ENCODE assay signal across 11 cellular contexts in genomic region chr4:38184404-38184803, GRCh38.
DNase-seq lines count a peak whose midpoint lies in the region; ATAC-seq and TF ChIP-seq lines count a peak whose summit lies in the region.
"Had no signal": no experiment of that assay in that cellular context is flagged by ENCODE, and none has a peak within 500 bp of the region (broad histone marks: within the 10 kb centered on the region; RNA-seq: fewer than 3 reads in every experiment).

No MANE protein-coding gene starts in this region.

- no peaks in the 10 kb centered on the region for H3K27me3 ChIP-seq in GM23338 (ENCODE audit: insufficient read depth)

- H2AFZ ChIP-seq in GM23338, result no peak overlapping the region

- H3K27ac Mint-ChIP-seq in GM23338, result no peak overlapping the region
- H3K27ac Mint-ChIP-seq in activated T-helper 17 cell treated with anti-CD3 and anti-CD28 coated beads, Interleukin-2, amount 50 U/mL, for 72 hours, result no peak overlapping the region
- H3K27ac Mint-ChIP-seq: stimulated activated effector memory CD8-positive, alpha-beta T cell treated with anti-CD3 and anti-CD28 coated beads, Interleukin-12 subunit alpha, Interleukin-12 subunit beta, amount 100 ng/mL, for 72 hours had no signal

- ATAC-seq in GM23338 (no peak), HG02642 (IDR thresholded peaks at IDR 0.05; ENCODE audit: poor library complexity, unreplicated experiment) (no peak)
- ATAC-seq in activated T-helper 17 cell treated with anti-CD3 and anti-CD28 coated beads, Interleukin-2, amount 50 U/mL, for 72 hours (replicated peaks), result no peak
- ATAC-seq: stimulated activated effector memory CD8-positive, alpha-beta T cell treated with anti-CD3 and anti-CD28 coated beads, Interleukin-12 subunit alpha, Interleukin-12 subunit beta, amount 100 ng/mL, for 72 hours had no signal

- H4K20me1 ChIP-seq in GM23338 (replicated peaks; ENCODE audit: insufficient read depth), result no peaks in the 10 kb centered on the region

- H3K79me2 ChIP-seq in GM23338 (replicated peaks; ENCODE audit: insufficient read depth), result no peaks in the 10 kb centered on the region

- DNase-seq in AG09309 (ENCODE audit: low read depth) (no peak), GM23338 (ENCODE audit: low spot score) (peak; percentile 24), fibroblast of pulmonary artery (ENCODE audit: low read depth) (no peak), NCI-H748 treated with DMSO at 0.1 percent for 48 hours (lab: John Stamatoyannopoulos, UW) (no peak)
- no peak for DNase-seq in activated CD8-positive, alpha-beta memory T cell treated with anti-CD3 and anti-CD28 coated beads, Interleukin-2, amount 50 U/mL, for 48 hours
- DNase-seq: islet precursor cell; stimulated activated CD4-positive, alpha-beta T cell treated with anti-CD3 and anti-CD28 coated beads, Interleukin-2, amount 100 ng/mL, for 24 hours had no signal

- TF ChIP-seq CTCF in AG09309 (IDR thresholded peaks at IDR 0.05; ENCODE audit: control insufficient read depth, insufficient read depth, low read depth, low read length, missing control alignments), result peak; percentile 35
- TF ChIP-seq CTCF in GM23338 (conservative IDR thresholded peaks at IDR 0.05; ENCODE audit: low read depth in 2 of 2), result peak; percentile 40 to 51
- peak; percentile 31; the same call in 1 of the 2 replicates for TF ChIP-seq CTCF in VCaP (conservative IDR thresholded peaks at IDR 0.05)
- TF ChIP-seq CTCF in fibroblast of pulmonary artery (IDR thresholded peaks at IDR 0.05; ENCODE audit: low read length, missing control alignments), result peak; percentile 38

- H3K4me1 Mint-ChIP-seq in GM23338, result peaks cover 3% of the 10 kb centered on the region
- H3K4me1 Mint-ChIP-seq in activated T-helper 17 cell treated with anti-CD3 and anti-CD28 coated beads, Interleukin-2, amount 50 U/mL, for 72 hours, result peaks cover 5% of the 10 kb centered on the region

- no peak overlapping the region for H3K4me3 Mint-ChIP-seq in GM23338
- no peak overlapping the region for H3K4me3 Mint-ChIP-seq in activated T-helper 17 cell treated with anti-CD3 and anti-CD28 coated beads, Interleukin-2, amount 50 U/mL, for 72 hours
- H3K4me3 Mint-ChIP-seq: stimulated activated effector memory CD8-positive, alpha-beta T cell treated with anti-CD3 and anti-CD28 coated beads, Interleukin-12 subunit alpha, Interleukin-12 subunit beta, amount 100 ng/mL, for 72 hours had no signal

- peaks cover 33% of the 10 kb centered on the region for H3K9me3 Mint-ChIP-seq in GM23338
- H3K9me3 Mint-ChIP-seq in activated T-helper 17 cell treated with anti-CD3 and anti-CD28 coated beads, Interleukin-2, amount 50 U/mL, for 72 hours, result no peaks in the 10 kb centered on the region
- H3K9me3 Mint-ChIP-seq: stimulated activated effector memory CD8-positive, alpha-beta T cell treated with anti-CD3 and anti-CD28 coated beads, Interleukin-12 subunit alpha, Interleukin-12 subunit beta, amount 100 ng/mL, for 72 hours had no signal

- H3K4me1 ChIP-seq in GM23338 (ENCODE audit: insufficient read depth), result no peaks in the 10 kb centered on the region

- H3F3A ChIP-seq in GM23338 (replicated peaks; ENCODE audit: low read depth), result no peaks in the 10 kb centered on the region

- H3K36me3 Mint-ChIP-seq in GM23338 (ENCODE audit: low read depth), result peaks cover 31% of the 10 kb centered on the region
- H3K36me3 Mint-ChIP-seq in activated T-helper 17 cell treated with anti-CD3 and anti-CD28 coated beads, Interleukin-2, amount 50 U/mL, for 72 hours (ENCODE audit: low read depth), result no peaks in the 10 kb centered on the region
- H3K36me3 Mint-ChIP-seq: stimulated activated effector memory CD8-positive, alpha-beta T cell treated with anti-CD3 and anti-CD28 coated beads, Interleukin-12 subunit alpha, Interleukin-12 subunit beta, amount 100 ng/mL, for 72 hours had no signal

- H3K4me2 ChIP-seq in GM23338, result no peak overlapping the region

- no peaks in the 10 kb centered on the region for H3K27me3 Mint-ChIP-seq in GM23338 (ENCODE audit: insufficient read depth, low read depth, poor library complexity)
- H3K27me3 Mint-ChIP-seq in activated T-helper 17 cell treated with anti-CD3 and anti-CD28 coated beads, Interleukin-2, amount 50 U/mL, for 72 hours, result no peaks in the 10 kb centered on the region

- no peaks in the 10 kb centered on the region for H3K9me2 ChIP-seq in GM23338 (ENCODE audit: insufficient read depth)

- H3K36me3 ChIP-seq in GM23338 (ENCODE audit: insufficient read depth), result 0 out of 2 replicates have a peak, but pooled peaks cover 4% of the 10 kb centered on the region

- no peak overlapping the region for H3K27ac ChIP-seq in GM23338 (ENCODE audit: low read depth)
- no peak overlapping the region for H3K27ac ChIP-seq in VCaP

- H3K4me3 ChIP-seq in AG09309 (ENCODE audit: control insufficient read depth, low read depth, low read length) (no peak overlapping the region), GM23338 (no peak overlapping the region), fibroblast of pulmonary artery (replicated peaks; ENCODE audit: low read depth, low read length) (no peak overlapping the region)

TF ChIP-seq in GM23338, 12 proteins besides CTCF, POLR2A, EP300 and RAD21 (continues in another document):
- no peak for TF ChIP-seq NANOG (IDR thresholded peaks at IDR 0.05; ENCODE audit: borderline replicate concordance)
- no peak for TF ChIP-seq EZH2 (IDR thresholded peaks at IDR 0.05; ENCODE audit: low read depth, unreplicated experiment)
- TF ChIP-seq, protein P1, sequence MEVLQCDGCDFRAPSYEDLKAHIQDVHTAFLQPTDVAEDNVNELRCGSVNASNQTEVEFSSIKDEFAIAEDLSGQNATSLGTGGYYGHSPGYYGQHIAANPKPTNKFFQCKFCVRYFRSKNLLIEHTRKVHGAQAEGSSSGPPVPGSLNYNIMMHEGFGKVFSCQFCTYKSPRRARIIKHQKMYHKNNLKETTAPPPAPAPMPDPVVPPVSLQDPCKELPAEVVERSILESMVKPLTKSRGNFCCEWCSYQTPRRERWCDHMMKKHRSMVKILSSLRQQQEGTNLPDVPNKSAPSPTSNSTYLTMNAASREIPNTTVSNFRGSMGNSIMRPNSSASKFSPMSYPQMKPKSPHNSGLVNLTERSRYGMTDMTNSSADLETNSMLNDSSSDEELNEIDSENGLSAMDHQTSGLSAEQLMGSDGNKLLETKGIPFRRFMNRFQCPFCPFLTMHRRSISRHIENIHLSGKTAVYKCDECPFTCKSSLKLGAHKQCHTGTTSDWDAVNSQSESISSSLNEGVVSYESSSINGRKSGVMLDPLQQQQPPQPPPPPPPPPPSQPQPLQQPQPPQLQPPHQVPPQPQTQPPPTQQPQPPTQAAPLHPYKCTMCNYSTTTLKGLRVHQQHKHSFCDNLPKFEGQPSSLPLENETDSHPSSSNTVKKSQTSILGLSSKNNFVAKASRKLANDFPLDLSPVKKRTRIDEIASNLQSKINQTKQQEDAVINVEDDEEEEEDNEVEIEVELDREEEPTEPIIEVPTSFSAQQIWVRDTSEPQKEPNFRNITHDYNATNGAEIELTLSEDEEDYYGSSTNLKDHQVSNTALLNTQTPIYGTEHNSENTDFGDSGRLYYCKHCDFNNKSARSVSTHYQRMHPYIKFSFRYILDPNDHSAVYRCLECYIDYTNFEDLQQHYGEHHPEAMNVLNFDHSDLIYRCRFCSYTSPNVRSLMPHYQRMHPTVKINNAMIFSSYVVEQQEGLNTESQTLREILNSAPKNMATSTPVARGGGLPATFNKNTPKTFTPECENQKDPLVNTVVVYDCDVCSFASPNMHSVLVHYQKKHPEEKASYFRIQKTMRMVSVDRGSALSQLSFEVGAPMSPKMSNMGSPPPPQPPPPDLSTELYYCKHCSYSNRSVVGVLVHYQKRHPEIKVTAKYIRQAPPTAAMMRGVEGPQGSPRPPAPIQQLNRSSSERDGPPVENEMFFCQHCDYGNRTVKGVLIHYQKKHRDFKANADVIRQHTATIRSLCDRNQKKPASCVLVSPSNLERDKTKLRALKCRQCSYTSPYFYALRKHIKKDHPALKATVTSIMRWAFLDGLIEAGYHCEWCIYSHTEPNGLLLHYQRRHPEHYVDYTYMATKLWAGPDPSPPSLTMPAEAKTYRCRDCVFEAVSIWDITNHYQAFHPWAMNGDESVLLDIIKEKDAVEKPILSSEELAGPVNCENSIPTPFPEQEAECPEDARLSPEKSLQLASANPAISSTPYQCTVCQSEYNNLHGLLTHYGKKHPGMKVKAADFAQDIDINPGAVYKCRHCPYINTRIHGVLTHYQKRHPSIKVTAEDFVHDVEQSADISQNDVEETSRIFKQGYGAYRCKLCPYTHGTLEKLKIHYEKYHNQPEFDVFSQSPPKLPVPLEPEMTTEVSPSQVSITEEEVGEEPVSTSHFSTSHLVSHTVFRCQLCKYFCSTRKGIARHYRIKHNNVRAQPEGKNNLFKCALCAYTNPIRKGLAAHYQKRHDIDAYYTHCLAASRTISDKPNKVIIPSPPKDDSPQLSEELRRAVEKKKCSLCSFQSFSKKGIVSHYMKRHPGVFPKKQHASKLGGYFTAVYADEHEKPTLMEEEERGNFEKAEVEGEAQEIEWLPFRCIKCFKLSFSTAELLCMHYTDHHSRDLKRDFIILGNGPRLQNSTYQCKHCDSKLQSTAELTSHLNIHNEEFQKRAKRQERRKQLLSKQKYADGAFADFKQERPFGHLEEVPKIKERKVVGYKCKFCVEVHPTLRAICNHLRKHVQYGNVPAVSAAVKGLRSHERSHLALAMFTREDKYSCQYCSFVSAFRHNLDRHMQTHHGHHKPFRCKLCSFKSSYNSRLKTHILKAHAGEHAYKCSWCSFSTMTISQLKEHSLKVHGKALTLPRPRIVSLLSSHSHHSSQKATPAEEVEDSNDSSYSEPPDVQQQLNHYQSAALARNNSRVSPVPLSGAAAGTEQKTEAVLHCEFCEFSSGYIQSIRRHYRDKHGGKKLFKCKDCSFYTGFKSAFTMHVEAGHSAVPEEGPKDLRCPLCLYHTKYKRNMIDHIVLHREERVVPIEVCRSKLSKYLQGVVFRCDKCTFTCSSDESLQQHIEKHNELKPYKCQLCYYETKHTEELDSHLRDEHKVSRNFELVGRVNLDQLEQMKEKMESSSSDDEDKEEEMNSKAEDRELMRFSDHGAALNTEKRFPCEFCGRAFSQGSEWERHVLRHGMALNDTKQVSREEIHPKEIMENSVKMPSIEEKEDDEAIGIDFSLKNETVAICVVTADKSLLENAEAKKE (CRISPR knock-in tag; IDR thresholded peaks at IDR 0.05), result no peak
- TF ChIP-seq ETS1 (IDR thresholded peaks at IDR 0.05), result no peak
- TF ChIP-seq JUNB (IDR thresholded peaks at IDR 0.05; ENCODE audit: unreplicated experiment), result no peak
- no peak for TF ChIP-seq STAT1 (IDR thresholded peaks at IDR 0.05; ENCODE audit: unreplicated experiment)
- TF ChIP-seq EZH2phosphoT487 (IDR thresholded peaks at IDR 0.05; ENCODE audit: unreplicated experiment), result no peak
